8 cellular contexts compared by ENCODE assay signal in genomic region chr6:32947552-32948465, GRCh38. TPM values are rescaled to one million over a fixed set of nuclear protein-coding genes. Genes with fewer than 3 reads are reported as not detected.
A peak's percentile ranks its signal among the peaks of the same experiment; 100 is the strongest.
DNase-seq lines count a peak whose midpoint lies in the region; ATAC-seq and TF ChIP-seq lines count a peak whose summit lies in the region.

No MANE protein-coding gene starts in this region.

- H3K27me3 ChIP-seq in SU-DHL-6 (ENCODE audit: low read length), result no peaks in the 10 kb centered on the region

- TF ChIP-seq CTCF in HFFc6 (IDR thresholded peaks at IDR 0.05) (peak; percentile 74), SU-DHL-6 (IDR thresholded peaks at IDR 0.05; ENCODE audit: insufficient read depth, low read length, poor library complexity, severe bottlenecking) (peak; percentile 95), endothelial cell (IDR thresholded peaks at IDR 0.05; ENCODE audit: unreplicated experiment) (no peak)

- peaks cover 7% of the 10 kb centered on the region; the same call in 1 of the 2 replicates for H3K36me3 ChIP-seq in SU-DHL-6 (ENCODE audit: low read length)

- no peaks in the 10 kb centered on the region for H4K20me1 ChIP-seq in SU-DHL-6 (ENCODE audit: low read depth, low read length)

- H3K27me3 Mint-ChIP-seq in HFFc6 (ENCODE audit: insufficient read depth) (peaks cover 19% of the 10 kb centered on the region), endothelial cell (ENCODE audit: unreplicated experiment) (no peaks in the 10 kb centered on the region)

- H3K4me3 ChIP-seq in SU-DHL-6 (ENCODE audit: insufficient read depth, low read length, poor library complexity, severe bottlenecking), result peak overlapping the region; percentile 3

- H3K27ac ChIP-seq in SU-DHL-6 (ENCODE audit: low read depth, low read length), result peak overlapping the region; percentile 97

- H3K9me2 ChIP-seq in SU-DHL-6 (replicated peaks; ENCODE audit: insufficient read depth, low read length), result no peaks in the 10 kb centered on the region

- no peak overlapping the region for H3K27ac Mint-ChIP-seq in HFFc6
- H3K27ac Mint-ChIP-seq in endothelial cell (ENCODE audit: unreplicated experiment), result no peak overlapping the region

- H3K79me2 ChIP-seq in SU-DHL-6 (ENCODE audit: insufficient read depth, low read length), result peaks cover 56% of the 10 kb centered on the region

- H3K4me2 ChIP-seq in SU-DHL-6 (ENCODE audit: low read depth, low read length, poor library complexity, severe bottlenecking), result peak overlapping the region; percentile 72

- H3K36me3 Mint-ChIP-seq in HFFc6 (ENCODE audit: low read depth), result no peaks in the 10 kb centered on the region
- H3K36me3 Mint-ChIP-seq in endothelial cell (ENCODE audit: low read depth, unreplicated experiment), result no peaks in the 10 kb centered on the region

- peaks cover 78% of the 10 kb centered on the region for H3F3A ChIP-seq in SU-DHL-6 (ENCODE audit: insufficient read depth)

- H3K4me3 Mint-ChIP-seq in HFFc6 (no peak overlapping the region), endothelial cell (ENCODE audit: unreplicated experiment) (no peak overlapping the region)

- H3K4me1 Mint-ChIP-seq in HFFc6 (ENCODE audit: low read depth) (peaks cover 6% of the 10 kb centered on the region), endothelial cell (ENCODE audit: unreplicated experiment) (peaks cover 25% of the 10 kb centered on the region)

- peak; percentile 78 for DNase-seq in DMS 273 (lab: John Stamatoyannopoulos, UW; ENCODE audit: unreplicated experiment)
- no peak for DNase-seq in DMS 273 treated with DMSO at 0.1 percent for 48 hours (lab: John Stamatoyannopoulos, UW)
- DNase-seq in HFFc6, result peak; percentile 44
- DNase-seq in endothelial cell (ENCODE audit: low spot score), result peak; percentile 48
- DNase-seq in renal cortical epithelial cell (ENCODE audit: low read depth), result peak; percentile 81
- no peak for DNase-seq in mesenteric fat pad (ENCODE audit: low spot score)

- H3K9me3 Mint-ChIP-seq in HFFc6 (no peaks in the 10 kb centered on the region), endothelial cell (ENCODE audit: unreplicated experiment) (no peaks in the 10 kb centered on the region)

- H3K9me3 ChIP-seq in SU-DHL-6 (ENCODE audit: insufficient read depth, low read length), result no peaks in the 10 kb centered on the region

- peak overlapping the region; percentile 3 for H2AFZ ChIP-seq in SU-DHL-6 (ENCODE audit: low read depth, low read length, severe bottlenecking)

- peak overlapping the region; percentile 63 for H3K9ac ChIP-seq in SU-DHL-6 (ENCODE audit: low read length)

- ATAC-seq in HG02623 (IDR thresholded peaks at IDR 0.05; ENCODE audit: unreplicated experiment), result no peak

RNA-seq across cellular contexts. Expression of gene HLA-DMA, which starts 5.1 kb away (rescaled TPM):
- total RNA-seq in HFFc6 (2021; fragmentation: NEBNext Ultra II Directional; extraction: Animal tissue kit (Norgen Biotek cat#: 25700)), result 1 to 10 TPM; 2.0 to 3.1 (median 2.2) TPM
- total RNA-seq in endothelial cell (ENCODE audit: unreplicated experiment) (13.0 TPM), renal cortical epithelial cell (1.9 and 6.1 TPM in 2 replicates), mesenteric fat pad (42.9 TPM)

RNA-seq across cellular contexts. Expression of gene HLA-DMB, which starts 7.0 kb away (rescaled TPM):
- not detected for total RNA-seq in HFFc6 (2021; fragmentation: NEBNext Ultra II Directional; extraction: Animal tissue kit (Norgen Biotek cat#: 25700))
- 1.3 TPM for total RNA-seq in endothelial cell (ENCODE audit: unreplicated experiment)
- total RNA-seq in renal cortical epithelial cell, result 2.1 and 18.9 TPM in 2 replicates
- total RNA-seq in mesenteric fat pad, result 12.3 TPM

RNA-seq across cellular contexts. Expression of gene BRD2, which starts 20.6 kb away (rescaled TPM):
- total RNA-seq in HFFc6 (2021; fragmentation: NEBNext Ultra II Directional; extraction: Animal tissue kit (Norgen Biotek cat#: 25700)), result 100 to 1,000 TPM; 147 to 163 (median 157) TPM
- total RNA-seq in endothelial cell (ENCODE audit: unreplicated experiment) (186 TPM), renal cortical epithelial cell (47.8 and 107 TPM in 2 replicates), mesenteric fat pad (132 TPM)

Comparison
In these comparisons a context has a peak if more than half of its experiments do, and no peak if none do; other contexts are left out.
1. DNase-seq: peak in DMS 273 (single experiment), HFFc6 (single experiment), endothelial cell (single experiment) and renal cortical epithelial cell (single experiment); none in DMS 273 treated with DMSO at 0.1 percent for 48 hours (single experiment) and mesenteric fat pad (single experiment).